16 cellular contexts compared by ENCODE assay signal in the genomic region with DNA sequence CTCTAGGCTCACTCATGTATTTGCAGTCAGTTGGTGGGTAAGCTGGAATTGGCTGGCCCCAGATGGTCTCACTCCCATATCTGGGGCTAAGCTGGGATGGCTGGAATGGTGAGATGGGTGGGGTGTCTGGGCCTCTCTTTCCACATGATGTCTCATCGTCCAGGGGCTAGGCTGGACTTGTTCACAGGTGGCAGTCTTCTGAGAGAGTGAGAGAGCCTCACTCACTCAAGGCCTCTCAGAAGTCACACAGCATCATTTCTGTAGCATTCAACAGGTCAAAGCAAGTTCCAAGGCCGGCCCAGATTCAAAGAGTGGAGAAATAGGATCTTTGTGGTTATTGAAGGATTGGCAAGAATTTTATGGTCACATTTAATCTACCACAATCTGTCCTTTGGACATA.
A peak's percentile ranks its signal among the peaks of the same experiment; 100 is the strongest.
DNase-seq lines count a peak whose midpoint lies in the region; ATAC-seq and TF ChIP-seq lines count a peak whose summit lies in the region.
"Had no signal": no experiment of that assay in that cellular context is flagged by ENCODE, and none has a peak within 500 bp of the region (broad histone marks: within the 10 kb centered on the region; RNA-seq: fewer than 3 reads in every experiment).

No MANE protein-coding gene starts in this region.

- DNase-seq in neural crest cell (ENCODE audit: low read depth, low spot score) (no peak), GM13977 (ENCODE audit: low spot score) (no peak), activated T-cell treated with anti-CD3 and anti-CD28 coated beads for 4 hours (no peak), inferior parietal cortex (ENCODE audit: extremely low spot score) (no peak)
- DNase-seq: activated naive CD4-positive, alpha-beta T cell treated with Interleukin-2 at 50 U/mL for 16 hours; BE2C; DND-41; effector CD4-positive, alpha-beta T cell; H9; lower lobe of right lung; natural killer cell; NCI-H1048; NCI-H2227 treated with DMSO at 0.1 percent for 48 hours had no signal

- in situ Hi-C loops in GM13977 (cut with MboI; ENCODE audit: low pct_unique_long_range_greater_than_20kb, low sequenced_read_pairs, unreplicated experiment) = loop anchor here (25.0 kb wide), 1 partner anchor 296 kb away; no protein-coding TSS in a partner anchor

- H3K27ac Mint-ChIP-seq in neural crest cell (ENCODE audit: unreplicated experiment) = peak overlapping the region; percentile 38
- H3K27ac Mint-ChIP-seq: natural killer cell had no signal

- H3K9me3 Mint-ChIP-seq in neural crest cell = no peaks in the 10 kb centered on the region
- H3K9me3 Mint-ChIP-seq: H9, natural killer cell had no signal

- no peak for TF ChIP-seq CTCF in neural crest cell (conservative IDR thresholded peaks at IDR 0.05)
- TF ChIP-seq CTCF in GM13977 (IDR thresholded peaks at IDR 0.05; ENCODE audit: extremely low read depth, insufficient read depth, missing control alignments) = no peak

- H3K4me1 Mint-ChIP-seq in neural crest cell = no peaks in the 10 kb centered on the region
- H3K4me1 Mint-ChIP-seq: natural killer cell had no signal

- peak; percentile 40 for ATAC-seq in GM19023 (IDR thresholded peaks at IDR 0.05; ENCODE audit: unreplicated experiment)
- ATAC-seq in HG02642 (IDR thresholded peaks at IDR 0.05; ENCODE audit: poor library complexity, unreplicated experiment) = peak; percentile 37
- peak; percentile 24 for ATAC-seq in HG03460 (IDR thresholded peaks at IDR 0.05; ENCODE audit: unreplicated experiment)

- no peaks in the 10 kb centered on the region for H3K36me3 Mint-ChIP-seq in neural crest cell (ENCODE audit: low read depth)
- H3K36me3 Mint-ChIP-seq: natural killer cell had no signal

- H3K27me3 Mint-ChIP-seq in neural crest cell (ENCODE audit: low read depth) = peaks cover 4% of the 10 kb centered on the region

- H3K4me3 Mint-ChIP-seq in neural crest cell = no peak overlapping the region
- H3K4me3 Mint-ChIP-seq: H9, natural killer cell had no signal
